Comparison of ENCODE assay signal across 1 cellular context in genomic region chr18:8890503-8890902, GRCh38.
TF ChIP-seq lines count a peak whose summit lies in the region.
"Not testable (repeated sequence)": the region's sequence is repeated elsewhere in the genome, so short reads cannot be mapped to it uniquely, and the experiment has no call there.

No MANE protein-coding gene starts in this region.

TF ChIP-seq in K562, 482 proteins besides CTCF, POLR2A, EP300 and RAD21 (continued from another document):
- TF ChIP-seq ZBTB40 (IDR thresholded peaks at IDR 0.05) (peak; percentile 18; the same call in 1 of the 2 replicates), SRF (CRISPR knock-in tag; IDR thresholded peaks at IDR 0.05) (0 out of 4 replicates have a peak, but pooled peaks of 1 of the 2 experiments have one; percentile 2), ASH1L (IDR thresholded peaks at IDR 0.05; ENCODE audit: borderline replicate concordance, low read depth, partially characterized antibody) (peak; percentile 5), ZNF121 (CRISPR knock-in tag; conservative IDR thresholded peaks at IDR 0.05) (peak; percentile 54; the same call in 1 of the 2 replicates), ZBTB5 (IDR thresholded peaks at IDR 0.05) (0 out of 2 replicates have a peak, but pooled peaks have one; percentile 22)
- not testable (repeated sequence) for TF ChIP-seq ZBTB40 (CRISPR knock-in tag; IDR thresholded peaks at IDR 0.05)
TF ChIP-seq in K562: peak in this region for 8; not testable (repeated sequence) for 474.
